11 cellular contexts compared by ENCODE assay signal in genomic region chr11:2466869-2467694, GRCh38. TPM values are rescaled to one million over a fixed set of nuclear protein-coding genes. Genes with fewer than 3 reads are reported as not detected.
DNase-seq lines count a peak whose midpoint lies in the region; ATAC-seq and TF ChIP-seq lines count a peak whose summit lies in the region.
"Had no signal": no experiment of that assay in that cellular context is flagged by ENCODE, and none has a peak within 500 bp of the region (broad histone marks: within the 10 kb centered on the region; RNA-seq: fewer than 3 reads in every experiment).

No MANE protein-coding gene starts in this region.

- no peak overlapping the region for H3K27ac ChIP-seq in mesendoderm (ENCODE audit: low read depth, low read length)
- H3K27ac ChIP-seq: neutrophil, suprapubic skin had no signal

- no peaks in the 10 kb centered on the region for H3K36me3 ChIP-seq in mesendoderm (ENCODE audit: control insufficient read depth, insufficient read depth, low read length)
- H3K36me3 ChIP-seq: neutrophil, suprapubic skin had no signal

- POLR2A ChIA-PET in activated B cell treated with CpG ODN at 0.5 μM for 24 hours (lab: Charles Lee): no interaction called here

- H3K4ac ChIP-seq in mesendoderm (ENCODE audit: low read depth, low read length): no peak overlapping the region

- H3K4me2 ChIP-seq in mesendoderm (ENCODE audit: low read length): no peak overlapping the region

- ATAC-seq in HG02852 (IDR thresholded peaks at IDR 0.05; ENCODE audit: unreplicated experiment) (peak; percentile 55), activated B cell treated with CpG ODN at 0.5 μM for 24 hours (ENCODE audit: low read depth) (peak; percentile 84), esophagus mucosa (peak; percentile 51), GM19035 (IDR thresholded peaks at IDR 0.05; ENCODE audit: unreplicated experiment) (no peak), GM21526 (IDR thresholded peaks at IDR 0.05; ENCODE audit: low FRiP score, unreplicated experiment) (no peak)

- H3K27ac Mint-ChIP-seq in activated B cell treated with CpG ODN at 0.5 μM for 24 hours: no peak overlapping the region
- H3K27ac Mint-ChIP-seq: H9 had no signal

- H3K27me3 Mint-ChIP-seq in activated B cell treated with CpG ODN at 0.5 μM for 24 hours: no peaks in the 10 kb centered on the region

- no peak overlapping the region for H3K23ac ChIP-seq in mesendoderm (ENCODE audit: low read length)

- no peaks in the 10 kb centered on the region for H3K4me1 ChIP-seq in mesendoderm (ENCODE audit: control insufficient read depth, low read depth, low read length)
- H3K4me1 ChIP-seq: suprapubic skin had no signal

- no peak overlapping the region for H4K8ac ChIP-seq in mesendoderm (ENCODE audit: low read depth, low read length)

- CTCF ChIA-PET in activated B cell treated with CpG ODN at 0.5 μM for 24 hours (lab: Charles Lee): interaction anchor here (0.8 to 1.2 kb wide), 2 partner anchors 60 to 66 kb away, joined by 3 to 4 read pairs; no protein-coding TSS in a partner anchor

- H2BK15ac ChIP-seq in mesendoderm (replicated peaks; ENCODE audit: low read depth): no peak overlapping the region

- no peak overlapping the region for H3K4me3 ChIP-seq in mesendoderm (ENCODE audit: low read length)
- H3K4me3 ChIP-seq: suprapubic skin had no signal

- H3K9me3 Mint-ChIP-seq in activated B cell treated with CpG ODN at 0.5 μM for 24 hours: no peaks in the 10 kb centered on the region
- H3K9me3 Mint-ChIP-seq: H9 had no signal

- no peak overlapping the region for H4K5ac ChIP-seq in mesendoderm (ENCODE audit: low read length)

- H3K9ac ChIP-seq in mesendoderm (ENCODE audit: low read length): no peak overlapping the region

- no peak overlapping the region for H3K56ac ChIP-seq in mesendoderm (ENCODE audit: low read length)

- H3K36me3 Mint-ChIP-seq in activated B cell treated with CpG ODN at 0.5 μM for 24 hours (ENCODE audit: low read depth): peaks cover under 1% of the 10 kb centered on the region

- H3K4me1 Mint-ChIP-seq in activated B cell treated with CpG ODN at 0.5 μM for 24 hours: peaks cover 57% of the 10 kb centered on the region
- H3K4me1 Mint-ChIP-seq: H9 had no signal

- no peak overlapping the region for H3K18ac ChIP-seq in mesendoderm (ENCODE audit: low read length)

- no peaks in the 10 kb centered on the region for H3K79me1 ChIP-seq in mesendoderm (ENCODE audit: low read length)

- intact Hi-C loops in activated B cell treated with CpG ODN at 0.5 μM for 24 hours (cut with micrococcal nuclease): loop anchor here (2.0 kb wide), 1 partner anchor 60 kb away; no protein-coding TSS in a partner anchor

- H3K79me2 ChIP-seq in mesendoderm (ENCODE audit: control insufficient read depth, insufficient read depth, low read length): no peaks in the 10 kb centered on the region

- peak overlapping the region; percentile 44 for H3K4me3 Mint-ChIP-seq in activated B cell treated with CpG ODN at 0.5 μM for 24 hours
- H3K4me3 Mint-ChIP-seq: H9 had no signal

- no CpG with 5 or more reads among the region's 16 CpGs for WGBS in mesendoderm (ENCODE audit: extremely low coverage, insufficient coverage, low lambda C conversion rate)

- no peaks in the 10 kb centered on the region for H3K27me3 ChIP-seq in mesendoderm (ENCODE audit: insufficient read depth, low read length, poor library complexity)

- no peak overlapping the region for H2BK5ac ChIP-seq in mesendoderm (ENCODE audit: low read length)

- no peak for TF ChIP-seq CTCF in activated B cell treated with CpG ODN at 0.5 μM for 24 hours (IDR thresholded peaks at IDR 0.05)

- no peak overlapping the region for H2AK5ac ChIP-seq in mesendoderm (ENCODE audit: low read length)

- H2BK120ac ChIP-seq in mesendoderm (ENCODE audit: low read depth, low read length): no peak overlapping the region

- DNase-seq in AG20443 (ENCODE audit: low spot score) (peak; percentile 9), activated B cell treated with CpG ODN at 0.5 μM for 24 hours (no peak), SHP77 treated with DMSO at 0.1 percent for 48 hours (lab: John Stamatoyannopoulos, UW) (no peak), mesendoderm (no peak)
- DNase-seq: H9 had no signal

RNA-seq across cellular contexts. Expression of gene KCNQ1, which starts 22.3 kb away (rescaled TPM):
- total RNA-seq in activated B cell treated with CpG ODN at 0.5 μM for 24 hours: 6.5 and 8.6 TPM in 2 replicates
- total RNA-seq in esophagus mucosa: 1.6 TPM
- 0.28 TPM for polyA plus RNA-seq in mesendoderm (2013, experiment 1 of 2)
- polyA plus RNA-seq in mesendoderm (2013, experiment 2 of 2): 0.46 TPM

RNA-seq across cellular contexts. Expression of gene TRPM5, which starts 22.8 kb away (rescaled TPM):
- total RNA-seq in activated B cell treated with CpG ODN at 0.5 μM for 24 hours: not detected in 2 replicates
- total RNA-seq in esophagus mucosa: not detected
- polyA plus RNA-seq in mesendoderm (2013, experiment 1 of 2): 0.01 TPM
- polyA plus RNA-seq in mesendoderm (2013, experiment 2 of 2): not detected

Comparison
In these comparisons a context has a peak if more than half of its experiments do, and no peak if none do; other contexts are left out.
1. ATAC-seq: peak in HG02852 (single experiment), activated B cell treated with CpG ODN at 0.5 μM for 24 hours (single experiment) and esophagus mucosa (single experiment); none in GM19035 (single experiment) and GM21526 (single experiment).